ENCODE assay signal across 8 cellular contexts in genomic region chrX:18931972-18932371, GRCh38. TPM values are rescaled to one million over a fixed set of nuclear protein-coding genes. Genes with fewer than 3 reads are reported as not detected.
DNase-seq lines count a peak whose midpoint lies in the region; ATAC-seq and TF ChIP-seq lines count a peak whose summit lies in the region.

No MANE protein-coding gene starts in this region.

- DNase-seq in DMS53 treated with DMSO at 0.1 percent for 48 hours (lab: John Stamatoyannopoulos, UW; ENCODE audit: unreplicated experiment) (peak; percentile 8), KBM-7 (peak; percentile 52), astrocyte of the cerebellum (ENCODE audit: low read depth) (no peak), lower lobe of right lung (no peak), GOT3 (lab: John Stamatoyannopoulos, UW) (no peak), sciatic nerve (ENCODE audit: low spot score) (no peak)
- DNase-seq in effector CD4-positive, alpha-beta T cell, result no peak
- no peak for DNase-seq in activated CD4-positive, alpha-beta T cell treated with anti-CD3 and anti-CD28 coated beads for 4 hours

- no peaks in the 10 kb centered on the region for H3K27me3 ChIP-seq in lower lobe of right lung (ENCODE audit: low read depth)

- ATAC-seq in lower lobe of right lung, result peak in 1 of 2 donors; percentile 36
- ATAC-seq in sciatic nerve, result no peak

- H3K4me3 ChIP-seq in astrocyte of the cerebellum (ENCODE audit: low read depth, low read length), result no peak overlapping the region
- H3K4me3 ChIP-seq in lower lobe of right lung, result no peak overlapping the region

- TF ChIP-seq CTCF in astrocyte of the cerebellum (IDR thresholded peaks at IDR 0.05; ENCODE audit: low read depth, low read length, missing control alignments), result peak; percentile 43
- peak; percentile 20 for TF ChIP-seq CTCF in lower lobe of right lung (IDR thresholded peaks at IDR 0.05)

- H3K4me1 ChIP-seq in lower lobe of right lung, result no peaks in the 10 kb centered on the region

- no peak overlapping the region for H3K27ac ChIP-seq in lower lobe of right lung

- intact Hi-C loops in lower lobe of right lung (cut with DNase I) (no loop called here), sciatic nerve (cut with DNase I) (no loop called here)

- in situ Hi-C loops in KBM-7 (cut with MboI; ENCODE audit: low pct_unique_long_range_greater_than_20kb, low sequenced_read_pairs) (loop anchor here (25.0 kb wide), 1 partner anchor 405 kb away; the partner anchor contains the start of gene PDHA1), astrocyte of the cerebellum (cut with HindIII; ENCODE audit: low sequenced_read_pairs) (no loop called here)

- no peaks in the 10 kb centered on the region for H3K9me3 ChIP-seq in lower lobe of right lung

- peaks cover 19% of the 10 kb centered on the region for H3K36me3 ChIP-seq in lower lobe of right lung

RNA-seq across cellular contexts. Expression of gene PHKA2, which starts 51.9 kb away (rescaled TPM):
- total RNA-seq in lower lobe of right lung, result 27.5 TPM
- total RNA-seq in sciatic nerve, result 26.3 TPM

Comparison
In these comparisons a context has a peak if more than half of its experiments do, and no peak if none do; other contexts are left out.
1. DNase-seq: peak in DMS53 treated with DMSO at 0.1 percent for 48 hours (single experiment) and KBM-7 (single experiment); none in astrocyte of the cerebellum (single experiment), lower lobe of right lung (single experiment), GOT3 (single experiment), sciatic nerve (single experiment), effector CD4-positive, alpha-beta T cell (single experiment) and activated CD4-positive, alpha-beta T cell treated with anti-CD3 and anti-CD28 coated beads for 4 hours (0 of 2).